In genomic region chr4:26958925-26959653, GRCh38 we compare ENCODE assay signal across 1 cellular context.
TF ChIP-seq lines count a peak whose summit lies in the region.

No MANE protein-coding gene starts in this region.

TF ChIP-seq in GM12878, 131 proteins besides CTCF, POLR2A, EP300 and RAD21 (continued from another document):
- TF ChIP-seq E4F1 (IDR thresholded peaks at IDR 0.05; ENCODE audit: borderline replicate concordance, partially characterized antibody) (no peak), HSF1 (IDR thresholded peaks at IDR 0.05; ENCODE audit: low read depth, low read length) (no peak), KDM1A (IDR thresholded peaks at IDR 0.05; ENCODE audit: borderline replicate concordance) (no peak)
TF ChIP-seq in GM12878: peak in this region for 0.
